In genomic region chr17:75855310-75856061, GRCh38 we compare ENCODE assay signal across 1 cellular context.
TF ChIP-seq lines count a peak whose summit lies in the region.

Gene WBP2, minus strand, starts transcription at chr17:75855335. Its CDS starts 38 bp downstream, at chr17:75855297.

TF ChIP-seq in WTC11, 78 proteins besides CTCF, POLR2A, EP300 and RAD21 (continued from another document):
- TF ChIP-seq MAX (CRISPR knock-in tag; IDR thresholded peaks at IDR 0.05) (no peak; the same call in 1 of the 2 replicates), TCF7 (CRISPR knock-in tag; IDR thresholded peaks at IDR 0.05; ENCODE audit: low read depth) (no peak), ZNF317 (CRISPR knock-in tag; IDR thresholded peaks at IDR 0.05; ENCODE audit: borderline replicate concordance, low read depth) (no peak), CBFB (CRISPR knock-in tag; IDR thresholded peaks at IDR 0.05; ENCODE audit: low read depth) (no peak), NFYB (CRISPR knock-in tag; conservative IDR thresholded peaks at IDR 0.05; ENCODE audit: low read depth) (peak; percentile 74), ZNF263 (CRISPR knock-in tag; IDR thresholded peaks at IDR 0.05; ENCODE audit: low read depth) (no peak), RELA (CRISPR knock-in tag; IDR thresholded peaks at IDR 0.05; ENCODE audit: borderline replicate concordance) (0 out of 2 replicates have a peak, but pooled peaks have one; percentile 50), JAZF1 (CRISPR knock-in tag; IDR thresholded peaks at IDR 0.05) (no peak), USF1 (CRISPR knock-in tag; IDR thresholded peaks at IDR 0.05) (peak; percentile 96), KAT7 (CRISPR knock-in tag; IDR thresholded peaks at IDR 0.05; ENCODE audit: borderline replicate concordance) (0 out of 2 replicates have a peak, but pooled peaks have one; percentile 56), NR1H2 (CRISPR knock-in tag; IDR thresholded peaks at IDR 0.05) (no peak), CREM (CRISPR knock-in tag; IDR thresholded peaks at IDR 0.05) (peak; percentile 47), ELF4 (CRISPR knock-in tag; IDR thresholded peaks at IDR 0.05; ENCODE audit: low read depth) (no peak), NR2C2 (CRISPR knock-in tag; IDR thresholded peaks at IDR 0.05) (no peak), NFATC4 (CRISPR knock-in tag; IDR thresholded peaks at IDR 0.05) (no peak), SMAD4 (CRISPR knock-in tag; IDR thresholded peaks at IDR 0.05) (no peak), E2F1 (CRISPR knock-in tag; IDR thresholded peaks at IDR 0.05) (no peak), NR3C1 (CRISPR knock-in tag; conservative IDR thresholded peaks at IDR 0.05; ENCODE audit: low read depth) (no peak), IRF2 (CRISPR knock-in tag; IDR thresholded peaks at IDR 0.05; ENCODE audit: borderline replicate concordance, low read depth) (no peak), E2F4 (CRISPR knock-in tag; IDR thresholded peaks at IDR 0.05; ENCODE audit: borderline replicate concordance, low read depth) (no peak)
- TF ChIP-seq, protein P1, sequence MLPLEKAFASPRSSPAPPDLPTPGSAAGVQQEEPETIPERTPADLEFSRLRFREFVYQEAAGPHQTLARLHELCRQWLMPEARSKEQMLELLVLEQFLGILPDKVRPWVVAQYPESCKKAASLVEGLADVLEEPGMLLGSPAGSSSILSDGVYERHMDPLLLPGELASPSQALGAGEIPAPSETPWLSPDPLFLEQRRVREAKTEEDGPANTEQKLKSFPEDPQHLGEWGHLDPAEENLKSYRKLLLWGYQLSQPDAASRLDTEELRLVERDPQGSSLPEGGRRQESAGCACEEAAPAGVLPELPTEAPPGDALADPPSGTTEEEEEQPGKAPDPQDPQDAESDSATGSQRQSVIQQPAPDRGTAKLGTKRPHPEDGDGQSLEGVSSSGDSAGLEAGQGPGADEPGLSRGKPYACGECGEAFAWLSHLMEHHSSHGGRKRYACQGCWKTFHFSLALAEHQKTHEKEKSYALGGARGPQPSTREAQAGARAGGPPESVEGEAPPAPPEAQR (CRISPR knock-in tag; IDR thresholded peaks at IDR 0.05), result no peak
- TF ChIP-seq, protein P2, sequence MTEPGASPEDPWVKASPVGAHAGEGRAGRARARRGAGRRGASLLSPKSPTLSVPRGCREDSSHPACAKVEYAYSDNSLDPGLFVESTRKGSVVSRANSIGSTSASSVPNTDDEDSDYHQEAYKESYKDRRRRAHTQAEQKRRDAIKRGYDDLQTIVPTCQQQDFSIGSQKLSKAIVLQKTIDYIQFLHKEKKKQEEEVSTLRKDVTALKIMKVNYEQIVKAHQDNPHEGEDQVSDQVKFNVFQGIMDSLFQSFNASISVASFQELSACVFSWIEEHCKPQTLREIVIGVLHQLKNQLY (CRISPR knock-in tag; IDR thresholded peaks at IDR 0.05), result no peak
- TF ChIP-seq, protein P3, sequence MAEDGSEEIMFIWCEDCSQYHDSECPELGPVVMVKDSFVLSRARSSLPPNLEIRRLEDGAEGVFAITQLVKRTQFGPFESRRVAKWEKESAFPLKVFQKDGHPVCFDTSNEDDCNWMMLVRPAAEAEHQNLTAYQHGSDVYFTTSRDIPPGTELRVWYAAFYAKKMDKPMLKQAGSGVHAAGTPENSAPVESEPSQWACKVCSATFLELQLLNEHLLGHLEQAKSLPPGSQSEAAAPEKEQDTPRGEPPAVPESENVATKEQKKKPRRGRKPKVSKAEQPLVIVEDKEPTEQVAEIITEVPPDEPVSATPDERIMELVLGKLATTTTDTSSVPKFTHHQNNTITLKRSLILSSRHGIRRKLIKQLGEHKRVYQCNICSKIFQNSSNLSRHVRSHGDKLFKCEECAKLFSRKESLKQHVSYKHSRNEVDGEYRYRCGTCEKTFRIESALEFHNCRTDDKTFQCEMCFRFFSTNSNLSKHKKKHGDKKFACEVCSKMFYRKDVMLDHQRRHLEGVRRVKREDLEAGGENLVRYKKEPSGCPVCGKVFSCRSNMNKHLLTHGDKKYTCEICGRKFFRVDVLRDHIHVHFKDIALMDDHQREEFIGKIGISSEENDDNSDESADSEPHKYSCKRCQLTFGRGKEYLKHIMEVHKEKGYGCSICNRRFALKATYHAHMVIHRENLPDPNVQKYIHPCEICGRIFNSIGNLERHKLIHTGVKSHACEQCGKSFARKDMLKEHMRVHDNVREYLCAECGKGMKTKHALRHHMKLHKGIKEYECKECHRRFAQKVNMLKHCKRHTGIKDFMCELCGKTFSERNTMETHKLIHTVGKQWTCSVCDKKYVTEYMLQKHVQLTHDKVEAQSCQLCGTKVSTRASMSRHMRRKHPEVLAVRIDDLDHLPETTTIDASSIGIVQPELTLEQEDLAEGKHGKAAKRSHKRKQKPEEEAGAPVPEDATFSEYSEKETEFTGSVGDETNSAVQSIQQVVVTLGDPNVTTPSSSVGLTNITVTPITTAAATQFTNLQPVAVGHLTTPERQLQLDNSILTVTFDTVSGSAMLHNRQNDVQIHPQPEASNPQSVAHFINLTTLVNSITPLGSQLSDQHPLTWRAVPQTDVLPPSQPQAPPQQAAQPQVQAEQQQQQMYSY (CRISPR knock-in tag; IDR thresholded peaks at IDR 0.05), result no peak
- TF ChIP-seq, protein P4, sequence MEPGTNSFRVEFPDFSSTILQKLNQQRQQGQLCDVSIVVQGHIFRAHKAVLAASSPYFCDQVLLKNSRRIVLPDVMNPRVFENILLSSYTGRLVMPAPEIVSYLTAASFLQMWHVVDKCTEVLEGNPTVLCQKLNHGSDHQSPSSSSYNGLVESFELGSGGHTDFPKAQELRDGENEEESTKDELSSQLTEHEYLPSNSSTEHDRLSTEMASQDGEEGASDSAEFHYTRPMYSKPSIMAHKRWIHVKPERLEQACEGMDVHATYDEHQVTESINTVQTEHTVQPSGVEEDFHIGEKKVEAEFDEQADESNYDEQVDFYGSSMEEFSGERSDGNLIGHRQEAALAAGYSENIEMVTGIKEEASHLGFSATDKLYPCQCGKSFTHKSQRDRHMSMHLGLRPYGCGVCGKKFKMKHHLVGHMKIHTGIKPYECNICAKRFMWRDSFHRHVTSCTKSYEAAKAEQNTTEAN (CRISPR knock-in tag; IDR thresholded peaks at IDR 0.05), result no peak
- TF ChIP-seq, protein P5, sequence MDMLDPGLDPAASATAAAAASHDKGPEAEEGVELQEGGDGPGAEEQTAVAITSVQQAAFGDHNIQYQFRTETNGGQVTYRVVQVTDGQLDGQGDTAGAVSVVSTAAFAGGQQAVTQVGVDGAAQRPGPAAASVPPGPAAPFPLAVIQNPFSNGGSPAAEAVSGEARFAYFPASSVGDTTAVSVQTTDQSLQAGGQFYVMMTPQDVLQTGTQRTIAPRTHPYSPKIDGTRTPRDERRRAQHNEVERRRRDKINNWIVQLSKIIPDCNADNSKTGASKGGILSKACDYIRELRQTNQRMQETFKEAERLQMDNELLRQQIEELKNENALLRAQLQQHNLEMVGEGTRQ (CRISPR knock-in tag; IDR thresholded peaks at IDR 0.05), result peak; percentile 96
TF ChIP-seq in WTC11: peak in this region for 18.
